In genomic region chr4:89307446-89308160, GRCh38 we compare ENCODE assay signal across 8 cellular contexts. TPM values are rescaled to one million over a fixed set of nuclear protein-coding genes. Genes with fewer than 3 reads are reported as not detected.
DNase-seq lines count a peak whose midpoint lies in the region; ATAC-seq and TF ChIP-seq lines count a peak whose summit lies in the region.

Gene GPRIN3 (minus strand): TSS chr4:89307800. CDS start chr4:89250110, 57,690 bp downstream.

- H3K36me3 ChIP-seq in muscle layer of duodenum (ENCODE audit: control insufficient read depth in 1 of 2, insufficient read depth in 2 of 2, low read length in 2 of 2): no peaks in the 10 kb centered on the region

- in situ Hi-C loops in GM13977 (cut with MboI; ENCODE audit: low pct_unique_long_range_greater_than_20kb, low sequenced_read_pairs, unreplicated experiment): no loop called here

- peak; percentile 90 for ATAC-seq in HG02763 (IDR thresholded peaks at IDR 0.05; ENCODE audit: unreplicated experiment)

- H3K4me3 ChIP-seq in epithelial cell of proximal tubule (ENCODE audit: low read depth, low read length): peak within 1 kb of the TSS; percentile 92
- peak within 1 kb of the TSS; percentile 78 to 91 for H3K4me3 ChIP-seq in muscle layer of duodenum (ENCODE audit: low read depth in 1 of 2, low read length in 2 of 2)

- no peaks in the 10 kb centered on the region for H3K27me3 ChIP-seq in muscle layer of duodenum (ENCODE audit: low read depth, low read length)

- no peaks in the 10 kb centered on the region for H3K9me3 ChIP-seq in muscle layer of duodenum (ENCODE audit: control insufficient read depth in 1 of 2, low read length in 2 of 2)

- TF ChIP-seq CTCF in GM13977 (IDR thresholded peaks at IDR 0.05; ENCODE audit: extremely low read depth, insufficient read depth, missing control alignments): no peak
- no peak for TF ChIP-seq CTCF in epithelial cell of proximal tubule (conservative IDR thresholded peaks at IDR 0.05; ENCODE audit: low read depth, low read length)

- DNase-seq in GM13977 (ENCODE audit: low spot score) (peak; percentile 44), NCI-H510A treated with DMSO at 0.1 percent for 48 hours (lab: John Stamatoyannopoulos, UW) (peak; percentile 78), activated T-cell treated with anti-CD3 and anti-CD28 coated beads for 48 hours (ENCODE audit: low read depth) (peak; percentile 58), epithelial cell of proximal tubule (ENCODE audit: low read depth) (no peak), pons (ENCODE audit: low spot score) (no peak)
- peak; percentile 73 for DNase-seq in stimulated activated naive CD4-positive, alpha-beta T cell treated with Interleukin-2 at 50 U/mL for 16 hours (lab: John Stamatoyannopoulos, UW)

- peak within 1 kb of the TSS; percentile 74 for H3K27ac ChIP-seq in muscle layer of duodenum (ENCODE audit: low read length)

- peaks cover 6 to 9% of the 10 kb centered on the region in 2 donors for H3K4me1 ChIP-seq in muscle layer of duodenum (ENCODE audit: control insufficient read depth in 1 of 2, insufficient read depth in 2 of 2, low read length in 2 of 2)

RNA-seq across cellular contexts. Expression of gene GPRIN3, which starts in this region (rescaled TPM):
- 0.94 and 2.0 TPM in 2 replicates for total RNA-seq in epithelial cell of proximal tubule

Comparison
In these comparisons a context has a peak if more than half of its experiments do, and no peak if none do; other contexts are left out.
1. DNase-seq: peak in GM13977 (single experiment), NCI-H510A treated with DMSO at 0.1 percent for 48 hours (single experiment), activated T-cell treated with anti-CD3 and anti-CD28 coated beads for 48 hours (single experiment) and stimulated activated naive CD4-positive, alpha-beta T cell treated with Interleukin-2 at 50 U/mL for 16 hours (single experiment); none in epithelial cell of proximal tubule (single experiment) and pons (single experiment).